ENCODE assay signal across 24 cellular contexts in the genomic region with DNA sequence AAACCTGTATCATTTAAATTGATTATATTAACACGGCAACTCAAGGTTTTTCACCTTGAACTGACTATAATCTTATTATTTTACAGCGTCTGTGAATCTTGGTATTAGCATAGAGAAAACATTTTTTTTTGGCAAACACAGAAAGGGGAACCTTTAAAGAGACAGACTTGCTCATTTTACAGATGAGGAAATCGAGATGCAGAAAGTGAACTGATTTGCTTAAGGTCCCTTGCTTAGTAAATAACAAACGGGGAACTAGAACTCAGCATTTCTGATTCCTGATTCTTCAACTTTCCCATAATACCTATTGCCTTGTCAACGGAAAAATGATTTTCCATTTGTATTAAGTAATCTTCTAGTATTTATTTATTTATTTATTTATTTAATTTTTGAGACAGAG. TPM values are rescaled to one million over a fixed set of nuclear protein-coding genes. Genes with fewer than 3 reads are reported as not detected.
A peak's percentile ranks its signal among the peaks of the same experiment; 100 is the strongest.
DNase-seq lines count a peak whose midpoint lies in the region; ATAC-seq and TF ChIP-seq lines count a peak whose summit lies in the region.
"Had no signal": no experiment of that assay in that cellular context is flagged by ENCODE, and none has a peak within 500 bp of the region (broad histone marks: within the 10 kb centered on the region; RNA-seq: fewer than 3 reads in every experiment).

No MANE protein-coding gene starts in this region.

- intact Hi-C loops in upper lobe of right lung (cut with DNase I) = no loop called here

- ATAC-seq in upper lobe of right lung (peak; percentile 44), GM18861 (IDR thresholded peaks at IDR 0.05; ENCODE audit: unreplicated experiment) (no peak), GM19324 (IDR thresholded peaks at IDR 0.05; ENCODE audit: low FRiP score, unreplicated experiment) (no peak)
- ATAC-seq: GM23338, K562, SK-N-SH treated with all-trans-retinoic acid at 6 μM for 48 hours had no signal

- no peaks in the 10 kb centered on the region for H3K27me3 ChIP-seq in Karpas-422 (ENCODE audit: low read length)
- no peaks in the 10 kb centered on the region for H3K27me3 ChIP-seq in upper lobe of right lung
- H3K27me3 ChIP-seq: BE2C, MG63, SJCRH30 had no signal

- no peaks in the 10 kb centered on the region for H3K79me2 ChIP-seq in Karpas-422 (ENCODE audit: low read length)

- H3K9me3 ChIP-seq in Karpas-422 (ENCODE audit: low read length) (no peaks in the 10 kb centered on the region), upper lobe of right lung (no peaks in the 10 kb centered on the region)
- H3K9me3 ChIP-seq: BE2C, MG63, SJCRH30 had no signal

- TF ChIP-seq CTCF in upper lobe of right lung (IDR thresholded peaks at IDR 0.05) = no peak

- no peaks in the 10 kb centered on the region for H3K9me2 ChIP-seq in Karpas-422 (replicated peaks; ENCODE audit: insufficient read depth, low read length)

- H2AFZ ChIP-seq in Karpas-422 (ENCODE audit: low read length) = 0 out of 2 replicates have a peak overlapping the region, but pooled peaks have one; percentile 59
- H2AFZ ChIP-seq: GM23338 had no signal

- H3K4me2 ChIP-seq in Karpas-422 (ENCODE audit: low read depth, low read length, poor library complexity, severe bottlenecking) = peak overlapping the region; percentile 86
- H3K4me2 ChIP-seq: GM23338 had no signal

- H3K4me1 ChIP-seq in Karpas-422 (ENCODE audit: low read length) = peaks cover 73% of the 10 kb centered on the region
- H3K4me1 ChIP-seq in upper lobe of right lung = no peaks in the 10 kb centered on the region
- H3K4me1 ChIP-seq: BE2C had no signal

- no peaks in the 10 kb centered on the region for H4K20me1 ChIP-seq in Karpas-422 (ENCODE audit: insufficient read depth, low read depth, low read length)

- 0 out of 2 replicates have a peak overlapping the region, but pooled peaks have one; percentile 19 for H3K4me3 ChIP-seq in Karpas-422 (ENCODE audit: low read length)
- no peak overlapping the region for H3K4me3 ChIP-seq in upper lobe of right lung
- H3K4me3 ChIP-seq: GM23338, K562, MG63, SJCRH30 had no signal

- H3K36me3 ChIP-seq in Karpas-422 (ENCODE audit: insufficient read depth, low read length) = no peaks in the 10 kb centered on the region
- H3K36me3 ChIP-seq in upper lobe of right lung = no peaks in the 10 kb centered on the region
- H3K36me3 ChIP-seq: BE2C, MG63, SJCRH30 had no signal

- H3K9ac ChIP-seq in Karpas-422 (ENCODE audit: low read length) = peak overlapping the region; percentile 67

- peak overlapping the region; percentile 98 for H3K27ac ChIP-seq in Karpas-422 (ENCODE audit: low read length)
- H3K27ac ChIP-seq in upper lobe of right lung = no peak overlapping the region
- H3K27ac ChIP-seq: SJCRH30 had no signal

- peak; percentile 79 for DNase-seq in Karpas-422
- peak; percentile 52 for DNase-seq in NOMO-1 treated with DMSO at 0.1 percent for 48 hours (lab: John Stamatoyannopoulos, UW; ENCODE audit: unreplicated experiment)
- peak; percentile 67 for DNase-seq in SKM-1 treated with dmso at 0.1 percent for 144 hours (lab: John Stamatoyannopoulos, UW; ENCODE audit: unreplicated experiment)
- DNase-seq in upper lobe of right lung = no peak
- no peak for DNase-seq in AG20443 (ENCODE audit: low spot score)
- DNase-seq: BE2C; Calu3; DMS79 treated with DMSO at 0.1 percent for 48 hours; H9; MG63; NCI-H1105; NCI-H1436 treated with DMSO at 0.1 percent for 48 hours; NCI-H1930; NCI-H446 treated with DMSO at 0.1 percent for 48 hours; NCI-H526; NCI-H82; NK-92 treated with Interleukin-12 subunit alpha and Interleukin-12 subunit beta, amount 100 ng/mL, for 24 hours; SJCRH30; T-helper 1 cell had no signal

RNA-seq across cellular contexts. Expression of a gene that starts 33.2 kb away (rescaled TPM):
- total RNA-seq in Karpas-422 (2014; rRNA removed; shearing (Covaris generic); ENCODE audit: low replicate concordance) = 1.6 TPM in 2 replicates
- 7.2 TPM for total RNA-seq in upper lobe of right lung

Comparison
In these comparisons a context has a peak if more than half of its experiments do, and no peak if none do; other contexts are left out.
1. DNase-seq: peak in Karpas-422 (single experiment), NOMO-1 treated with DMSO at 0.1 percent for 48 hours (single experiment) and SKM-1 treated with dmso at 0.1 percent for 144 hours (single experiment); none in upper lobe of right lung (single experiment) and AG20443 (single experiment).